Comparison of ENCODE assay signal across 17 cellular contexts in the genomic region with DNA sequence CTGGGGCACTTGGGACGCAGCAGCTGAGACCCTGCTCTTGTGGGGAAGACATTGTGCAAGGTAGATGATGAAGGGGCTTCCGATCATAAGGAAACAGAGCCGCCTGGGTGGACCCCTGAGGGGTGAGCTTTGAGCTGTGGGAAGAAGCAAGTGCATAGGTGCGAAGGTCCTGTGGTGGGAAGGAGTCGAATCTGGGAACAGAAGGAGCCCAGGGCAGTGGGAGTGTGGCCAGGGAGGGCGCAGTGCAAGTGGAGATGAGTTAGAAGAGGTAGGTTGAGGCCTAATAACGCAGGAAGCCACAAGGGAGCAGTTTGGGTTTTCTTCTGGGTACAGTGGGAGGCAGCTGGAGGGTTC. TPM values are rescaled to one million over a fixed set of nuclear protein-coding genes. Genes with fewer than 3 reads are reported as not detected.
DNase-seq lines count a peak whose midpoint lies in the region; TF ChIP-seq lines count a peak whose summit lies in the region.
"Had no signal": no experiment of that assay in that cellular context is flagged by ENCODE, and none has a peak within 500 bp of the region (broad histone marks: within the 10 kb centered on the region; RNA-seq: fewer than 3 reads in every experiment).

No MANE protein-coding gene starts in this region.

- H3K79me2 ChIP-seq in OCI-LY7 (ENCODE audit: insufficient read depth, low read depth, low read length) = peaks cover 74% of the 10 kb centered on the region

- H3K4me2 ChIP-seq in OCI-LY7 (ENCODE audit: low read length) = peak overlapping the region; percentile 91

- peaks cover 56% of the 10 kb centered on the region for H3K4me1 ChIP-seq in OCI-LY7 (ENCODE audit: insufficient read depth, low read length, poor library complexity, severe bottlenecking)
- peaks cover 69 to 100% (median 100%) of the 10 kb centered on the region in 4 donors for H3K4me1 ChIP-seq in esophagus muscularis mucosa
- H3K4me1 ChIP-seq in sigmoid colon = peaks cover 0 to 100% (median 98%) of the 10 kb centered on the region in 4 donors
- H3K4me1 ChIP-seq: pancreas, thyroid gland had no signal

- WGBS in esophagus muscularis mucosa = 82% methylated on average over 7 of the region's 7 CpGs
- 94 to 96% methylated on average over 7 of the region's 7 CpGs for WGBS in sigmoid colon, 2 donors

- H3K9me2 ChIP-seq in OCI-LY7 (ENCODE audit: insufficient read depth, low read length) = no peaks in the 10 kb centered on the region

- DNase-seq in activated CD4-positive, alpha-beta memory T cell treated with anti-CD3 and anti-CD28 coated beads for 36 hours = no peak
- no peak for DNase-seq in activated CD4-positive, alpha-beta memory T cell treated with anti-CD3 and anti-CD28 coated beads, Interleukin-2, amount 10 ng/mL, durations not matched to agents 7 days and 5 days
- DNase-seq in OCI-LY7 (ENCODE audit: low spot score) (no peak), esophagus muscularis mucosa (ENCODE audit: extremely low spot score) (no peak), sigmoid colon (peak; percentile 65), NCI-H82 (lab: John Stamatoyannopoulos, UW) (no peak), GM10248 (ENCODE audit: extremely low spot score) (no peak), RKO (ENCODE audit: low spot score) (no peak)
- DNase-seq: NCI-H1694; NCI-H446 treated with DMSO at 0.1 percent for 48 hours; PC-3; stimulated activated CD4-positive, alpha-beta T cell treated with anti-CD3 and anti-CD28 coated beads, Interleukin-15, amount 100 ng/mL, for 24 hours; thyroid gland had no signal

- H3K9me3 ChIP-seq in OCI-LY7 (ENCODE audit: low read length) = no peaks in the 10 kb centered on the region
- no peaks in the 10 kb centered on the region for H3K9me3 ChIP-seq in esophagus muscularis mucosa
- no peaks in the 10 kb centered on the region for H3K9me3 ChIP-seq in sigmoid colon
- H3K9me3 ChIP-seq: heart left ventricle, pancreas, thyroid gland had no signal

- peaks cover 64% of the 10 kb centered on the region for H3K4me1 Mint-ChIP-seq in activated CD4-positive, alpha-beta memory T cell treated with anti-CD3 and anti-CD28 coated beads for 36 hours (ENCODE audit: low read depth)
- peaks cover 64% of the 10 kb centered on the region for H3K4me1 Mint-ChIP-seq in activated CD4-positive, alpha-beta memory T cell treated with anti-CD3 and anti-CD28 coated beads, Interleukin-2, amount 10 ng/mL, durations not matched to agents 7 days and 5 days

- no peak overlapping the region for H2AFZ ChIP-seq in OCI-LY7 (ENCODE audit: low read length)

- no peak overlapping the region for H3K4me3 ChIP-seq in OCI-LY7 (ENCODE audit: low read depth, low read length, poor library complexity, severe bottlenecking)
- no peak overlapping the region for H3K4me3 ChIP-seq in esophagus muscularis mucosa
- H3K4me3 ChIP-seq in sigmoid colon = no peak overlapping the region
- H3K4me3 ChIP-seq: coronary artery, heart left ventricle, pancreas, thyroid gland had no signal

- H3K27ac ChIP-seq in OCI-LY7 (ENCODE audit: low read depth, low read length, poor library complexity, severe bottlenecking) (peak overlapping the region; percentile 97), esophagus muscularis mucosa (replicated peaks in 1 of 4) (peak overlapping the region; percentile 93 to 95 (median 94)), sigmoid colon (peak overlapping the region; percentile 92 to 98 (median 98))
- H3K27ac ChIP-seq: coronary artery, pancreas, thyroid gland, VCaP had no signal

- TF ChIP-seq POLR2A in esophagus muscularis mucosa (IDR thresholded peaks at IDR 0.05; ENCODE audit: low read depth) = no peak
- no peak for TF ChIP-seq POLR2A in sigmoid colon (IDR thresholded peaks at IDR 0.05)

- POLR2A ChIA-PET in activated CD4-positive, alpha-beta memory T cell treated with anti-CD3 and anti-CD28 coated beads for 36 hours (lab: Charles Lee) = interaction anchor here (4.6 kb wide), 1 partner anchor 11 kb away, joined by 43 read pairs; the partner anchor contains the start of gene RBM38
- POLR2A ChIA-PET in activated CD4-positive, alpha-beta memory T cell treated with anti-CD3 and anti-CD28 coated beads, Interleukin-2, amount 10 ng/mL, durations not matched to agents 7 days and 5 days (lab: Charles Lee) = interaction anchor here (1.0 to 3.9 kb wide), 5 partner anchors 9 to 195 kb away, joined by 3 to 20 read pairs (median 5); no protein-coding TSS in a partner anchor
- POLR2A ChIA-PET in OCI-LY7 (lab: Charles Lee) = interaction anchor here (1.1 to 1.5 kb wide), 2 partner anchors 12 to 13 kb away, joined by 3 to 6 read pairs; no protein-coding TSS in a partner anchor
- POLR2A ChIA-PET in GM10248 (lab: Yijun Ruan, JAX) = interaction anchor here (1.6 to 4.0 kb wide), 2 partner anchors 11 kb away, joined by 7 to 15 read pairs; partner anchors contain the start of gene RBM38

- no peak for TF ChIP-seq EP300 in esophagus muscularis mucosa (IDR thresholded peaks at IDR 0.05)
- no peak for TF ChIP-seq EP300 in sigmoid colon (IDR thresholded peaks at IDR 0.05)

- no peaks in the 10 kb centered on the region for H3K9me3 Mint-ChIP-seq in activated CD4-positive, alpha-beta memory T cell treated with anti-CD3 and anti-CD28 coated beads for 36 hours
- H3K9me3 Mint-ChIP-seq in activated CD4-positive, alpha-beta memory T cell treated with anti-CD3 and anti-CD28 coated beads, Interleukin-2, amount 10 ng/mL, durations not matched to agents 7 days and 5 days = no peaks in the 10 kb centered on the region

- H3K27ac Mint-ChIP-seq in activated CD4-positive, alpha-beta memory T cell treated with anti-CD3 and anti-CD28 coated beads for 36 hours = peak overlapping the region; percentile 34
- no peak overlapping the region for H3K27ac Mint-ChIP-seq in activated CD4-positive, alpha-beta memory T cell treated with anti-CD3 and anti-CD28 coated beads, Interleukin-2, amount 10 ng/mL, durations not matched to agents 7 days and 5 days

- no peaks in the 10 kb centered on the region for H3K27me3 Mint-ChIP-seq in activated CD4-positive, alpha-beta memory T cell treated with anti-CD3 and anti-CD28 coated beads for 36 hours
- no peaks in the 10 kb centered on the region for H3K27me3 Mint-ChIP-seq in activated CD4-positive, alpha-beta memory T cell treated with anti-CD3 and anti-CD28 coated beads, Interleukin-2, amount 10 ng/mL, durations not matched to agents 7 days and 5 days

- peaks cover 94% of the 10 kb centered on the region for H3K36me3 ChIP-seq in OCI-LY7 (ENCODE audit: insufficient read depth, low read length)
- peaks cover 17 to 81% (median 66%) of the 10 kb centered on the region in 4 donors for H3K36me3 ChIP-seq in esophagus muscularis mucosa
- H3K36me3 ChIP-seq in sigmoid colon = peaks cover 17 to 81% (median 51%) of the 10 kb centered on the region in 4 donors

- TF ChIP-seq CTCF in OCI-LY7 (conservative IDR thresholded peaks at IDR 0.05; ENCODE audit: low read length) (no peak), esophagus muscularis mucosa (IDR thresholded peaks at IDR 0.05) (no peak), sigmoid colon (IDR thresholded peaks at IDR 0.05) (no peak), GM10248 (IDR thresholded peaks at IDR 0.05; ENCODE audit: control extremely low read depth, extremely low read depth, low read depth, missing control alignments) (no peak)

- peaks cover 59% of the 10 kb centered on the region for H3K36me3 Mint-ChIP-seq in activated CD4-positive, alpha-beta memory T cell treated with anti-CD3 and anti-CD28 coated beads for 36 hours
- peaks cover 85% of the 10 kb centered on the region for H3K36me3 Mint-ChIP-seq in activated CD4-positive, alpha-beta memory T cell treated with anti-CD3 and anti-CD28 coated beads, Interleukin-2, amount 10 ng/mL, durations not matched to agents 7 days and 5 days (ENCODE audit: low read depth)

- intact Hi-C loops in activated CD4-positive, alpha-beta memory T cell treated with anti-CD3 and anti-CD28 coated beads for 36 hours (cut with micrococcal nuclease) = no loop called here
- intact Hi-C loops in OCI-LY7 (cut with micrococcal nuclease; ENCODE audit: unreplicated experiment) (no loop called here), esophagus muscularis mucosa (cut with DNase I) (no loop called here), sigmoid colon (cut with DNase I) (no loop called here)

- CTCF ChIA-PET in activated CD4-positive, alpha-beta memory T cell treated with anti-CD3 and anti-CD28 coated beads for 36 hours (lab: Charles Lee) = interaction anchor here (0.9 to 1.6 kb wide), 2 partner anchors 20 to 94 kb away, joined by 3 to 6 read pairs; no protein-coding TSS in a partner anchor
- CTCF ChIA-PET in activated CD4-positive, alpha-beta memory T cell treated with anti-CD3 and anti-CD28 coated beads, Interleukin-2, amount 10 ng/mL, durations not matched to agents 7 days and 5 days (lab: Charles Lee) = interaction anchor here (0.9 kb wide), 2 partner anchors 28 to 34 kb away, joined by 3 read pairs; no protein-coding TSS in a partner anchor
- CTCF ChIA-PET in OCI-LY7 (lab: Charles Lee; ENCODE audit: unreplicated experiment) = interaction anchor here (0.6 to 0.9 kb wide), 2 partner anchors 11 to 25 kb away, joined by 3 to 4 read pairs; no protein-coding TSS in a partner anchor
- CTCF ChIA-PET in GM10248 (lab: Yijun Ruan, JAX) = interaction anchor here (0.9 to 2.2 kb wide), 6 partner anchors 11 to 91 kb away, joined by 3 to 8 read pairs (median 4); no protein-coding TSS in a partner anchor

- BruUV-seq in OCI-LY7 (replicated peaks; lab: Mats Ljungman, UMichigan) = no TSS peak

- H3K4me3 Mint-ChIP-seq in activated CD4-positive, alpha-beta memory T cell treated with anti-CD3 and anti-CD28 coated beads for 36 hours = no peak overlapping the region
- H3K4me3 Mint-ChIP-seq in activated CD4-positive, alpha-beta memory T cell treated with anti-CD3 and anti-CD28 coated beads, Interleukin-2, amount 10 ng/mL, durations not matched to agents 7 days and 5 days = no peak overlapping the region

- no peaks in the 10 kb centered on the region for H3K27me3 ChIP-seq in esophagus muscularis mucosa
- H3K27me3 ChIP-seq in sigmoid colon = no peaks in the 10 kb centered on the region
- H3K27me3 ChIP-seq: heart left ventricle, pancreas, thyroid gland had no signal

- H4K20me1 ChIP-seq in OCI-LY7 (ENCODE audit: insufficient read depth, low read length) = peaks cover 6% of the 10 kb centered on the region; the same call in 1 of the 2 replicates

RNA-seq across cellular contexts. Expression of gene RBM38, which starts 10.3 kb away (rescaled TPM):
- 10 to 100 TPM; 73.4 to 77.3 TPM for total RNA-seq in activated CD4-positive, alpha-beta memory T cell treated with anti-CD3 and anti-CD28 coated beads for 36 hours
- 100 to 1,000 TPM; 116 to 119 TPM for total RNA-seq in activated CD4-positive, alpha-beta memory T cell treated with anti-CD3 and anti-CD28 coated beads, Interleukin-2, amount 10 ng/mL, durations not matched to agents 7 days and 5 days
- 136 and 174 TPM in 2 replicates for total RNA-seq in OCI-LY7 (2014; rRNA removed; shearing (Covaris generic))
- total RNA-seq in OCI-LY7 (2022) (119 and 128 TPM in 2 replicates), esophagus muscularis mucosa (100 to 1,000 TPM in 2 of 4 donors, 10 to 100 TPM in 2; 67.6 to 203 (median 139) TPM), sigmoid colon (10 to 100 TPM; 48.5 to 94.2 (median 78.8) TPM)
- 10 to 100 TPM; 31.4 to 59.9 (median 34.8) TPM for polyA plus RNA-seq in sigmoid colon

RNA-seq across cellular contexts. Expression of gene RAE1, which starts 50.5 kb away (rescaled TPM):
- total RNA-seq in activated CD4-positive, alpha-beta memory T cell treated with anti-CD3 and anti-CD28 coated beads for 36 hours = 10 to 100 TPM; 33.7 to 38.2 TPM
- total RNA-seq in activated CD4-positive, alpha-beta memory T cell treated with anti-CD3 and anti-CD28 coated beads, Interleukin-2, amount 10 ng/mL, durations not matched to agents 7 days and 5 days = 10 to 100 TPM; 33.8 to 35.3 TPM
- total RNA-seq in OCI-LY7 (2014; rRNA removed; shearing (Covaris generic)) = 50.5 and 55.0 TPM in 2 replicates
- total RNA-seq in OCI-LY7 (2022) (57.4 and 58.2 TPM in 2 replicates), esophagus muscularis mucosa (10 to 100 TPM; 15.0 to 24.1 (median 21.5) TPM), sigmoid colon (10 to 100 TPM; 13.6 to 20.9 (median 17.1) TPM)
- polyA plus RNA-seq in sigmoid colon = 10 to 100 TPM; 13.8 to 18.3 (median 16.4) TPM
